ENCODE assay signal across 24 cellular contexts in the genomic region with DNA sequence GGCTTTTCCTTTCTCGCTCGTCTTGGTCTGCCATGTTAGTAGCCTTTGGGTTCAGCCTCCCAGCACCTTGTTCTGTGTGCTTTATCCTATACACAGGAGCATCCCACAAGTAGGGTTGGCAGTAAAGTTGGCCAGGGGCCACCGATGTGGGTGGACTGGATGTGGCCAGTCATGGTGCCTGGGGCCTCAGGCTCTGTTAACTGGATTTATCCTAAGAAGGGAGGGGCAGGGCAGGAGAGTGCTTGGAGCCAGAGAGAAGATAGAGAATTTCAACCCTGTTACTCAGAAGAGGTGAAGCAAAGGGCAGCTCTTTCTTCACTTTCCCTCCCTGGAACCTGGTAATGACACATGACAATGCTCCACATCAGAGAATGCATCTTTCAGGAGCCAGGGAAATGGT. TPM values are rescaled to one million over a fixed set of nuclear protein-coding genes. Genes with fewer than 3 reads are reported as not detected.
DNase-seq lines count a peak whose midpoint lies in the region; ATAC-seq and TF ChIP-seq lines count a peak whose summit lies in the region.
"Had no signal": no experiment of that assay in that cellular context is flagged by ENCODE, and none has a peak within 500 bp of the region (broad histone marks: within the 10 kb centered on the region; RNA-seq: fewer than 3 reads in every experiment).

No MANE protein-coding gene starts in this region.

- H3K4me3 Mint-ChIP-seq in CD8-positive, alpha-beta T cell, result no peak overlapping the region
- H3K4me3 Mint-ChIP-seq: activated CD4-positive, alpha-beta memory T cell treated with anti-CD3 and anti-CD28 coated beads for 36 hours; activated naive CD8-positive, alpha-beta T cell; neural progenitor cell had no signal

- H3K27ac Mint-ChIP-seq in CD8-positive, alpha-beta T cell, result no peak overlapping the region
- H3K27ac Mint-ChIP-seq: activated CD4-positive, alpha-beta memory T cell treated with anti-CD3 and anti-CD28 coated beads for 36 hours; activated naive CD8-positive, alpha-beta T cell; activated T-helper 2 cell treated with anti-CD3 and anti-CD28 coated beads, Interferon-gamma antibody, Interleukin-2, Interleukin-4, amounts not matched to agents 10 μg/mL and 5 μg/mL and 100 μg/mL, durations not matched to agents 14 hours and 24 hours and 36 hours; neural progenitor cell; progenitor cell of endocrine pancreas had no signal

- intact Hi-C loops in CD8-positive, alpha-beta T cell (cut with DNase I, micrococcal nuclease), result no loop called here

- H3K79me2 ChIP-seq in osteoblast (ENCODE audit: insufficient read depth, low read length), result no peaks in the 10 kb centered on the region

- H4K20me1 ChIP-seq in osteoblast (ENCODE audit: insufficient read depth, low read length), result no peaks in the 10 kb centered on the region

- DNase-seq in EL, result peak; percentile 46
- DNase-seq in NCI-H226, result peak; percentile 89
- peak; percentile 92 for DNase-seq in epithelial cell of esophagus (ENCODE audit: low read depth)
- DNase-seq in osteoblast (ENCODE audit: insufficient read length, low spot score, missing footprints), result peak; percentile 49
- DNase-seq in ecto neural progenitor cell (ENCODE audit: low spot score), result no peak
- no peak for DNase-seq in CD8-positive, alpha-beta T cell
- DNase-seq in occipital lobe (lab: John Stamatoyannopoulos, UW), result no peak
- DNase-seq: activated CD4-positive, alpha-beta memory T cell treated with anti-CD3 and anti-CD28 coated beads for 36 hours; AML-193; dorsolateral prefrontal cortex; IMR-90; NCI-H1105 treated with DMSO at 0.1 percent for 48 hours; NCI-H2029 treated with DMSO at 0.1 percent for 48 hours; NCI-H345; NCI-H774 had no signal

- peaks cover 20% of the 10 kb centered on the region for H3K27me3 Mint-ChIP-seq in CD8-positive, alpha-beta T cell (ENCODE audit: low read depth)

- no peaks in the 10 kb centered on the region for H3K36me3 ChIP-seq in osteoblast (ENCODE audit: insufficient read depth, low read length)
- H3K36me3 ChIP-seq in CD8-positive, alpha-beta T cell (ENCODE audit: insufficient read depth, low read length), result no peaks in the 10 kb centered on the region
- H3K36me3 ChIP-seq: gastroesophageal sphincter, neural progenitor cell, tibial nerve had no signal

- no peak overlapping the region for H3K27ac ChIP-seq in osteoblast (ENCODE audit: low read depth, low read length)
- H3K27ac ChIP-seq in CD8-positive, alpha-beta T cell (ENCODE audit: low read depth, low read length), result no peak overlapping the region
- H3K27ac ChIP-seq: dorsolateral prefrontal cortex, gastroesophageal sphincter, neural progenitor cell, tibial nerve had no signal

- CTCF ChIA-PET in CD8-positive, alpha-beta T cell (lab: Charles Lee), result interaction anchor here (1.4 to 3.8 kb wide), 6 partner anchors 9 to 271 kb away, joined by 3 to 31 read pairs (median 12); a partner anchor contains a TSS

- H3K36me3 Mint-ChIP-seq in CD8-positive, alpha-beta T cell, result no peaks in the 10 kb centered on the region
- H3K36me3 Mint-ChIP-seq: activated CD4-positive, alpha-beta memory T cell treated with anti-CD3 and anti-CD28 coated beads for 36 hours; neural progenitor cell had no signal

- no peak for TF ChIP-seq CTCF in epithelial cell of esophagus (IDR thresholded peaks at IDR 0.05; ENCODE audit: insufficient read depth, low read depth, low read length, missing control alignments)
- TF ChIP-seq CTCF in osteoblast (IDR thresholded peaks at IDR 0.05; ENCODE audit: extremely low read depth, low read depth, low read length), result no peak
- TF ChIP-seq CTCF in CD8-positive, alpha-beta T cell (IDR thresholded peaks at IDR 0.05), result no peak

- H3K4me3 ChIP-seq in epithelial cell of esophagus (ENCODE audit: low read length) (no peak overlapping the region), osteoblast (ENCODE audit: insufficient read depth, low read length) (no peak overlapping the region)
- no peak overlapping the region for H3K4me3 ChIP-seq in CD8-positive, alpha-beta T cell (ENCODE audit: low read depth, low read length)
- H3K4me3 ChIP-seq: dorsolateral prefrontal cortex, gastroesophageal sphincter, neural progenitor cell, tibial nerve had no signal

- no peak for ATAC-seq in GM18868 (IDR thresholded peaks at IDR 0.05; ENCODE audit: unreplicated experiment)
- ATAC-seq in CD8-positive, alpha-beta T cell, result no peak
- ATAC-seq: gastroesophageal sphincter had no signal

- no peaks in the 10 kb centered on the region for H3K9me3 ChIP-seq in osteoblast (ENCODE audit: low read depth, low read length)
- H3K9me3 ChIP-seq in CD8-positive, alpha-beta T cell (ENCODE audit: low read length), result no peaks in the 10 kb centered on the region

- no peak overlapping the region for H3K4me2 ChIP-seq in osteoblast (ENCODE audit: insufficient read depth, low read length)
- H3K4me2 ChIP-seq: neural progenitor cell had no signal

- POLR2A ChIA-PET in CD8-positive, alpha-beta T cell (lab: Charles Lee), result no interaction called here

- peaks cover 3% of the 10 kb centered on the region for H3K9me3 Mint-ChIP-seq in CD8-positive, alpha-beta T cell
- H3K9me3 Mint-ChIP-seq: activated CD4-positive, alpha-beta memory T cell treated with anti-CD3 and anti-CD28 coated beads for 36 hours; activated T-helper 2 cell treated with anti-CD3 and anti-CD28 coated beads, Interferon-gamma antibody, Interleukin-2, Interleukin-4, amounts not matched to agents 10 μg/mL and 5 μg/mL and 100 μg/mL, durations not matched to agents 14 hours and 24 hours and 36 hours had no signal

- no peak overlapping the region for H2AFZ ChIP-seq in osteoblast (ENCODE audit: low read length)
- H2AFZ ChIP-seq: neural progenitor cell had no signal

- peaks cover 15% of the 10 kb centered on the region for H3K27me3 ChIP-seq in osteoblast (ENCODE audit: insufficient read depth, low read length)
- H3K27me3 ChIP-seq in CD8-positive, alpha-beta T cell (ENCODE audit: insufficient read depth, low read length), result no peaks in the 10 kb centered on the region
- H3K27me3 ChIP-seq: neural progenitor cell, tibial nerve had no signal

- H3K4me1 Mint-ChIP-seq in CD8-positive, alpha-beta T cell (ENCODE audit: low read depth), result peaks cover 7% of the 10 kb centered on the region
- H3K4me1 Mint-ChIP-seq: neural progenitor cell had no signal

- H3K4me1 ChIP-seq in osteoblast (ENCODE audit: insufficient read depth, low read length), result peaks cover 8% of the 10 kb centered on the region
- H3K4me1 ChIP-seq in CD8-positive, alpha-beta T cell (ENCODE audit: insufficient read depth, low read length), result peaks cover 3% of the 10 kb centered on the region
- H3K4me1 ChIP-seq: gastroesophageal sphincter, tibial nerve had no signal

RNA-seq across cellular contexts. Expression of a gene that starts 14.1 kb away (rescaled TPM):
- total RNA-seq in osteoblast (under 0.01 TPM in 1 of 2 replicates, not detected in the other), occipital lobe (0.62 TPM)
- total RNA-seq in CD8-positive, alpha-beta T cell, result not detected
- total RNA-seq: activated CD4-positive, alpha-beta memory T cell treated with anti-CD3 and anti-CD28 coated beads for 36 hours; activated T-helper 2 cell treated with anti-CD3 and anti-CD28 coated beads, Interferon-gamma antibody, Interleukin-2, Interleukin-4, amounts not matched to agents 10 μg/mL and 5 μg/mL and 100 μg/mL, durations not matched to agents 14 hours and 24 hours and 36 hours; astrocyte; IMR-90; kidney epithelial cell; progenitor cell of endocrine pancreas had no signal

RNA-seq across cellular contexts. Expression of a gene that starts 38.7 kb away (rescaled TPM):
- total RNA-seq in osteoblast (23.0 and 30.0 TPM in 2 replicates), occipital lobe (28.9 TPM)
- total RNA-seq in CD8-positive, alpha-beta T cell, result 10 to 100 TPM; 66.0 to 70.5 TPM

RNA-seq across cellular contexts. Expression of a gene that starts 52.1 kb away (rescaled TPM):
- not detected in 2 replicates for total RNA-seq in osteoblast
- not detected for total RNA-seq in CD8-positive, alpha-beta T cell
- total RNA-seq in occipital lobe, result not detected
- total RNA-seq: activated CD4-positive, alpha-beta memory T cell treated with anti-CD3 and anti-CD28 coated beads for 36 hours; astrocyte; IMR-90; kidney epithelial cell; progenitor cell of endocrine pancreas; tibial nerve had no signal

Comparison
In these comparisons a context has a peak if more than half of its experiments do, and no peak if none do; other contexts are left out.
1. DNase-seq: peak in EL (single experiment), NCI-H226 (single experiment), epithelial cell of esophagus (single experiment) and osteoblast (single experiment); none in ecto neural progenitor cell (single experiment), CD8-positive, alpha-beta T cell (0 of 7) and occipital lobe (single experiment).